In genomic region chr13:112187527-112188297, GRCh38 we compare ENCODE assay signal across 23 cellular contexts.
"Had no signal": no experiment of that assay in that cellular context is flagged by ENCODE, and none has a peak within 500 bp of the region (broad histone marks: within the 10 kb centered on the region; RNA-seq: fewer than 3 reads in every experiment).

No MANE protein-coding gene starts in this region.

- ATAC-seq: esophagus mucosa; heart left ventricle; left lobe of liver; mucosa of descending colon; naive thymus-derived CD8-positive, alpha-beta T cell; pancreas; psoas muscle; right lobe of liver; stimulated activated naive B cell treated with anti-CD40 and anti-IgM and Interleukin-4, amounts not matched to agents 10 μg/mL and 1 μg/mL and 100 μg/mL, for 72 hours; stimulated activated naive CD8-positive, alpha-beta T cell treated with anti-CD3 and anti-CD28 coated beads, Interleukin-15, amount 100 ng/mL, for 72 hours had no signal

- DNase-seq: effector CD4-positive, alpha-beta T cell; heart left ventricle; hypothalamus; islet precursor cell; mammary epithelial cell; mucosa of descending colon; occipital lobe; pancreas; psoas muscle; retina; spleen; stimulated activated CD4-positive, alpha-beta T cell treated with anti-CD3 and anti-CD28 coated beads, Interleukin-15, amount 100 ng/mL, for 24 hours; stimulated activated CD4-positive, alpha-beta T cell treated with anti-CD3 and anti-CD28 coated beads, Interleukin-1b, Interleukin-23, amount 100 ng/mL, for 48 hours; stimulated activated CD4-positive, alpha-beta T cell treated with anti-CD3 and anti-CD28 coated beads, Interleukin-4, amount 100 ng/mL, for 4 hours; stimulated activated naive B cell treated with anti-CD40 and anti-IgM and Interleukin-4, amounts not matched to agents 10 μg/mL and 1 μg/mL and 100 μg/mL, for 72 hours; stimulated activated naive CD8-positive, alpha-beta T cell treated with anti-CD3 and anti-CD28 coated beads, Interleukin-15, amount 100 ng/mL, for 72 hours; substantia nigra; transverse colon had no signal

- H3K27me3 Mint-ChIP-seq: stimulated activated naive B cell treated with anti-CD40 and anti-IgM and Interleukin-4, amounts not matched to agents 10 μg/mL and 1 μg/mL and 100 μg/mL, for 72 hours; stimulated activated naive CD8-positive, alpha-beta T cell treated with anti-CD3 and anti-CD28 coated beads, Interleukin-15, amount 100 ng/mL, for 72 hours had no signal

- H3K4me1 Mint-ChIP-seq: naive thymus-derived CD8-positive, alpha-beta T cell; stimulated activated naive B cell treated with anti-CD40 and anti-IgM and Interleukin-4, amounts not matched to agents 10 μg/mL and 1 μg/mL and 100 μg/mL, for 72 hours; stimulated activated naive CD8-positive, alpha-beta T cell treated with anti-CD3 and anti-CD28 coated beads, Interleukin-15, amount 100 ng/mL, for 72 hours had no signal

- H3K4me3 Mint-ChIP-seq: naive thymus-derived CD8-positive, alpha-beta T cell; neural crest cell; stimulated activated naive B cell treated with anti-CD40 and anti-IgM and Interleukin-4, amounts not matched to agents 10 μg/mL and 1 μg/mL and 100 μg/mL, for 72 hours; stimulated activated naive CD8-positive, alpha-beta T cell treated with anti-CD3 and anti-CD28 coated beads, Interleukin-15, amount 100 ng/mL, for 72 hours had no signal

- H3K27ac Mint-ChIP-seq: naive thymus-derived CD8-positive, alpha-beta T cell; stimulated activated naive B cell treated with anti-CD40 and anti-IgM and Interleukin-4, amounts not matched to agents 10 μg/mL and 1 μg/mL and 100 μg/mL, for 72 hours had no signal

- H3K36me3 Mint-ChIP-seq: stimulated activated naive B cell treated with anti-CD40 and anti-IgM and Interleukin-4, amounts not matched to agents 10 μg/mL and 1 μg/mL and 100 μg/mL, for 72 hours had no signal
